ENCODE assay signal across 31 cellular contexts in genomic region chr7:112224186-112224585, GRCh38.
"Had no signal": no experiment of that assay in that cellular context is flagged by ENCODE, and none has a peak within 500 bp of the region (broad histone marks: within the 10 kb centered on the region; RNA-seq: fewer than 3 reads in every experiment).

No MANE protein-coding gene starts in this region.

- FAIRE-seq: urothelium cell line had no signal

- H2AFZ ChIP-seq: neural progenitor cell had no signal

- H3K27ac Mint-ChIP-seq: naive B cell, natural killer cell, nephron progenitor cell, neural progenitor cell had no signal

- H3K4me1 Mint-ChIP-seq: nephron progenitor cell, neural progenitor cell had no signal

- H3K36me3 ChIP-seq: heart left ventricle, lower lobe of right lung, neural progenitor cell, neutrophil, prostate gland, stomach, thoracic aorta, tibial artery, upper lobe of right lung had no signal

- H3K4me2 ChIP-seq: neural progenitor cell, smooth muscle cell had no signal

- H3K36me3 Mint-ChIP-seq: natural killer cell had no signal

- ATAC-seq: lower lobe of right lung; natural killer cell; stimulated activated naive B cell treated with anti-CD40 and anti-IgM and Interleukin-4, amounts not matched to agents 10 μg/mL and 1 μg/mL and 100 μg/mL, for 72 hours; stimulated activated naive CD8-positive, alpha-beta T cell treated with anti-CD3 and anti-CD28 coated beads, Interleukin-15, Interleukin-2, amounts not matched to agents 100 U/mL and 50 U/mL, for 24 hours; upper lobe of right lung had no signal

- H3K27me3 Mint-ChIP-seq: naive B cell; stimulated activated naive B cell treated with anti-CD40 and anti-IgM and Interleukin-4, amounts not matched to agents 10 μg/mL and 1 μg/mL and 100 μg/mL, for 72 hours had no signal

- H3K27ac ChIP-seq: heart left ventricle, lower lobe of right lung, neural progenitor cell, neutrophil, prostate gland, stomach, thoracic aorta, tibial artery, upper lobe of right lung had no signal

- H3K9me3 ChIP-seq: heart left ventricle, lower lobe of right lung, neutrophil, prostate gland, stomach, thoracic aorta, tibial artery, upper lobe of right lung had no signal

- DNase-seq: glutamatergic neuron; heart left ventricle; hypothalamus; islet precursor cell; left ventricle myocardium superior; lower lobe of right lung; mammary epithelial cell; mesenchymal stem cell; naive B cell; natural killer cell; nephron progenitor cell; occipital lobe; posterior cingulate gyrus; retina; right cardiac atrium; stimulated activated CD4-positive, alpha-beta T cell treated with anti-CD3 and anti-CD28 coated beads, Interleukin-1b, Interleukin-23, amount 100 ng/mL, for 48 hours; stimulated activated CD4-positive, alpha-beta T cell treated with anti-CD3 and anti-CD28 coated beads, Interleukin-2, amount 100 ng/mL, for 48 hours; stimulated activated CD4-positive, alpha-beta T cell treated with anti-CD3 and anti-CD28 coated beads, Interleukin-4, amount 100 ng/mL, for 4 hours; stimulated activated CD8-positive, alpha-beta memory T cell treated with anti-CD3 and anti-CD28 coated beads, Interleukin-4, amount 100 ng/mL, for 48 hours; stimulated activated naive B cell treated with anti-CD40 and anti-IgM and Interleukin-4, amounts not matched to agents 10 μg/mL and 1 μg/mL and 100 μg/mL, for 72 hours; stimulated activated naive CD8-positive, alpha-beta T cell treated with anti-CD3 and anti-CD28 coated beads, Interleukin-15, Interleukin-2, amounts not matched to agents 100 U/mL and 50 U/mL, for 24 hours; stomach; tibial artery; trophoblast cell; upper lobe of right lung had no signal

- H3K9ac ChIP-seq: neural progenitor cell had no signal

- H3K9me3 Mint-ChIP-seq: natural killer cell had no signal

- H3K27me3 ChIP-seq: heart left ventricle, neural progenitor cell, neutrophil, stomach, tibial artery, upper lobe of right lung had no signal

- H3K4me3 Mint-ChIP-seq: naive B cell; natural killer cell; nephron progenitor cell; neural progenitor cell; stimulated activated naive B cell treated with anti-CD40 and anti-IgM and Interleukin-4, amounts not matched to agents 10 μg/mL and 1 μg/mL and 100 μg/mL, for 72 hours had no signal

- H3K4me1 ChIP-seq: lower lobe of right lung, neural progenitor cell, prostate gland, upper lobe of right lung had no signal

- H3K4me3 ChIP-seq: heart left ventricle, lower lobe of right lung, neural progenitor cell, prostate gland, smooth muscle cell, stomach, thoracic aorta, tibial artery, upper lobe of right lung had no signal
